Comparison of ENCODE assay signal across 20 cellular contexts in genomic region chr1:117590273-117590925, GRCh38. TPM values are rescaled to one million over a fixed set of nuclear protein-coding genes. Genes with fewer than 3 reads are reported as not detected.
A peak's percentile ranks its signal among the peaks of the same experiment; 100 is the strongest.
DNase-seq lines count a peak whose midpoint lies in the region; ATAC-seq and TF ChIP-seq lines count a peak whose summit lies in the region.
"Had no signal": no experiment of that assay in that cellular context is flagged by ENCODE, and none has a peak within 500 bp of the region (broad histone marks: within the 10 kb centered on the region; RNA-seq: fewer than 3 reads in every experiment).

No MANE protein-coding gene starts in this region.

- POLR2A ChIA-PET in OCI-LY7 (lab: Charles Lee): interaction anchor here (0.6 to 1.0 kb wide), 3 partner anchors 23 to 116 kb away, joined by 3 to 4 read pairs (median 3); no protein-coding TSS in a partner anchor

- H3K4me3 ChIP-seq in OCI-LY7 (ENCODE audit: low read depth, low read length, poor library complexity, severe bottlenecking) (no peak overlapping the region), hepatocyte (no peak overlapping the region), thyroid gland (replicated peaks in 1 of 3) (no peak overlapping the region)
- H3K4me3 ChIP-seq: dorsolateral prefrontal cortex, heart right ventricle, ovary, spleen had no signal

- CTCF ChIA-PET in OCI-LY7 (lab: Charles Lee; ENCODE audit: unreplicated experiment): interaction anchor here (1.9 kb wide), 1 partner anchor 10 kb away, joined by 5 read pairs; no protein-coding TSS in a partner anchor

- no peaks in the 10 kb centered on the region for H3K9me2 ChIP-seq in OCI-LY7 (ENCODE audit: insufficient read depth, low read length)
- H3K9me2 ChIP-seq in hepatocyte (replicated peaks; ENCODE audit: insufficient read depth): no peaks in the 10 kb centered on the region

- WGBS in hepatocyte (ENCODE audit: low lambda C conversion rate, missing lambda C conversion rate): 37% methylated on average over 7 of the region's 7 CpGs
- 27 to 36% methylated on average over 7 of the region's 7 CpGs for WGBS in thyroid gland, 2 donors

- TF ChIP-seq CTCF in OCI-LY7 (conservative IDR thresholded peaks at IDR 0.05; ENCODE audit: low read length): peak; percentile 26; the same call in 1 of the 2 replicates
- TF ChIP-seq CTCF in hepatocyte (IDR thresholded peaks at IDR 0.05; ENCODE audit: poor library complexity): no peak
- TF ChIP-seq CTCF in thyroid gland (IDR thresholded peaks at IDR 0.05): peak in 3 of 6 experiments; percentile 13 to 28 (median 20)

- no peak for ATAC-seq in HG02840 (IDR thresholded peaks at IDR 0.05; ENCODE audit: low FRiP score, unreplicated experiment)
- ATAC-seq: heart right ventricle, Right ventricle myocardium inferior had no signal

- no peaks in the 10 kb centered on the region for H3K9me3 ChIP-seq in OCI-LY7 (ENCODE audit: low read length)
- H3K9me3 ChIP-seq in hepatocyte (ENCODE audit: low read depth): no peaks in the 10 kb centered on the region
- H3K9me3 ChIP-seq in thyroid gland: no peaks in the 10 kb centered on the region
- H3K9me3 ChIP-seq: heart right ventricle, ovary, spleen had no signal

- H3K27ac ChIP-seq in OCI-LY7 (ENCODE audit: low read depth, low read length, poor library complexity, severe bottlenecking) (no peak overlapping the region), hepatocyte (peak overlapping the region; percentile 33), thyroid gland (peak overlapping the region; percentile 87 to 97 (median 92))
- H3K27ac ChIP-seq: dorsolateral prefrontal cortex, heart right ventricle, ovary, spleen had no signal

- H2AFZ ChIP-seq in OCI-LY7 (ENCODE audit: low read length): no peak overlapping the region
- no peak overlapping the region for H2AFZ ChIP-seq in hepatocyte

- no peaks in the 10 kb centered on the region for H4K20me1 ChIP-seq in OCI-LY7 (ENCODE audit: insufficient read depth, low read length)
- H4K20me1 ChIP-seq in hepatocyte (ENCODE audit: insufficient read depth, poor library complexity, severe bottlenecking): no peaks in the 10 kb centered on the region

- H3K4me1 ChIP-seq in OCI-LY7 (ENCODE audit: insufficient read depth, low read length, poor library complexity, severe bottlenecking) (peaks cover 16% of the 10 kb centered on the region), hepatocyte (ENCODE audit: insufficient read depth) (no peaks in the 10 kb centered on the region), thyroid gland (peaks cover 40 to 49% of the 10 kb centered on the region in 2 donors)
- H3K4me1 ChIP-seq: spleen had no signal

- no peaks in the 10 kb centered on the region for H3K79me2 ChIP-seq in OCI-LY7 (ENCODE audit: insufficient read depth, low read depth, low read length)
- no peaks in the 10 kb centered on the region for H3K79me2 ChIP-seq in hepatocyte

- no peaks in the 10 kb centered on the region for H3K36me3 ChIP-seq in OCI-LY7 (ENCODE audit: insufficient read depth, low read length)
- no peaks in the 10 kb centered on the region for H3K36me3 ChIP-seq in hepatocyte (replicated peaks; ENCODE audit: insufficient read depth, low read depth)
- no peaks in the 10 kb centered on the region for H3K36me3 ChIP-seq in thyroid gland
- H3K36me3 ChIP-seq: heart right ventricle, ovary, spleen had no signal

- intact Hi-C loops in OCI-LY7 (cut with micrococcal nuclease; ENCODE audit: unreplicated experiment) (no loop called here), thyroid gland (cut with DNase I) (no loop called here)

- peak; percentile 46 for DNase-seq in activated effector memory CD4-positive, alpha-beta T cell treated with anti-CD3 and anti-CD28 coated beads, Interleukin-2, amount 50 U/mL, for 16 hours
- DNase-seq in activated effector memory CD4-positive, alpha-beta T cell treated with Interleukin-2 at 50 U/mL for 16 hours: no peak
- DNase-seq in OCI-LY7 (ENCODE audit: low spot score) (peak; percentile 25), hepatocyte (ENCODE audit: low spot score) (no peak), thyroid gland (peak in 1 of 2 donors; percentile 41), COLO829 (ENCODE audit: low spot score) (no peak), dermis blood vessel endothelial cell (no peak)
- DNase-seq: activated CD8-positive, alpha-beta memory T cell treated with anti-CD3 and anti-CD28 coated beads, Interleukin-2, amount 50 U/mL, for 4 hours; activated naive CD4-positive, alpha-beta T cell treated with anti-CD3 and anti-CD28 coated beads for 36 hours; CD8-positive, alpha-beta memory T cell; dorsolateral prefrontal cortex; GF-D8; heart right ventricle; NCI-H2029 treated with DMSO at 0.1 percent for 48 hours; NK-92 treated with Interleukin-12 subunit alpha and Interleukin-12 subunit beta, amount 100 ng/mL, for 24 hours; ovary; spleen; stimulated activated naive CD4-positive, alpha-beta T cell treated with Interleukin-2 at 50 U/mL for 16 hours had no signal

- H3K27me3 ChIP-seq in hepatocyte: no peaks in the 10 kb centered on the region
- H3K27me3 ChIP-seq in thyroid gland: no peaks in the 10 kb centered on the region
- H3K27me3 ChIP-seq: heart right ventricle, ovary, spleen had no signal

- TF ChIP-seq POLR2A in thyroid gland (IDR thresholded peaks at IDR 0.05): no peak

- H3K4me2 ChIP-seq in OCI-LY7 (ENCODE audit: low read length): no peak overlapping the region
- no peak overlapping the region for H3K4me2 ChIP-seq in hepatocyte

- BruUV-seq in OCI-LY7 (replicated peaks; lab: Mats Ljungman, UMichigan): no TSS peak

RNA-seq across cellular contexts. Expression of gene TENT5C, which starts 15.4 kb away (rescaled TPM):
- 11.6 and 13.3 TPM in 2 replicates for total RNA-seq in OCI-LY7 (2014; rRNA removed; shearing (Covaris generic))
- total RNA-seq in OCI-LY7 (2022): 26.5 and 31.1 TPM in 2 replicates
- 4.1 and 5.5 TPM in 2 replicates for total RNA-seq in hepatocyte
- polyA plus RNA-seq in hepatocyte: 2.4 and 2.5 TPM in 2 replicates
- total RNA-seq in thyroid gland: 10 to 100 TPM; 14.8 to 30.4 (median 22.2) TPM
- 0.51 and 0.98 TPM in 2 replicates for total RNA-seq in dermis blood vessel endothelial cell

Comparison
In these comparisons a context has a peak if more than half of its experiments do, and no peak if none do; other contexts are left out.
1. DNase-seq: peak in activated effector memory CD4-positive, alpha-beta T cell treated with anti-CD3 and anti-CD28 coated beads, Interleukin-2, amount 50 U/mL, for 16 hours (single experiment) and OCI-LY7 (single experiment); none in activated effector memory CD4-positive, alpha-beta T cell treated with Interleukin-2 at 50 U/mL for 16 hours (single experiment), hepatocyte (single experiment), COLO829 (single experiment) and dermis blood vessel endothelial cell (single experiment).